ENCODE assay signal across 1 cellular context in the genomic region with DNA sequence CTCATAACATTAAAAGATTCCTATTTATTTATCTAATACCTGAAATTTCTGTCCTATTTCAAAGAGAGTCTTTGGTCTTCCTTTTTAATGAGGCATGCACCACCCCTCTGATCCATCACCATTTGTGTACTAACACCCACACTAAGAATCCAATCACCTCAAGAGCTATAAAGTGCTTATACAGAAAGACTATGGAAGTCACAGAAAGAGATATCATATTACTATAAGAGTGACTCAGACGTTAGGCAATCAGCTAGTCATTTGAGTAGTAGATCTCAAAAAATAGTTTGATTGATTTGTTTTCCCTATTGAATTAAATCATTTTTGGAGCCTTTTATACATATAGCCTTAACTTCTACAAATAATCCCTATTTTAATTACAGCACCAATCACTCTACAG.
A peak's percentile ranks its signal among the peaks of the same experiment; 100 is the strongest.
TF ChIP-seq lines count a peak whose summit lies in the region.

No MANE protein-coding gene starts in this region.

TF ChIP-seq in HEK293, 187 proteins besides CTCF, POLR2A, EP300 and RAD21 (continued from another document):
- TF ChIP-seq KLF10 (tag by site-specific recombination; IDR thresholded peaks at IDR 0.05), result no peak
- TF ChIP-seq TCF7L2 (IDR thresholded peaks at IDR 0.05; ENCODE audit: borderline replicate concordance, low read depth, low read length), result no peak
- TF ChIP-seq, protein P1, sequence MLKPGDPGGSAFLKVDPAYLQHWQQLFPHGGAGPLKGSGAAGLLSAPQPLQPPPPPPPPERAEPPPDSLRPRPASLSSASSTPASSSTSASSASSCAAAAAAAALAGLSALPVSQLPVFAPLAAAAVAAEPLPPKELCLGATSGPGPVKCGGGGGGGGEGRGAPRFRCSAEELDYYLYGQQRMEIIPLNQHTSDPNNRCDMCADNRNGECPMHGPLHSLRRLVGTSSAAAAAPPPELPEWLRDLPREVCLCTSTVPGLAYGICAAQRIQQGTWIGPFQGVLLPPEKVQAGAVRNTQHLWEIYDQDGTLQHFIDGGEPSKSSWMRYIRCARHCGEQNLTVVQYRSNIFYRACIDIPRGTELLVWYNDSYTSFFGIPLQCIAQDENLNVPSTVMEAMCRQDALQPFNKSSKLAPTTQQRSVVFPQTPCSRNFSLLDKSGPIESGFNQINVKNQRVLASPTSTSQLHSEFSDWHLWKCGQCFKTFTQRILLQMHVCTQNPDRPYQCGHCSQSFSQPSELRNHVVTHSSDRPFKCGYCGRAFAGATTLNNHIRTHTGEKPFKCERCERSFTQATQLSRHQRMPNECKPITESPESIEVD (tag by site-specific recombination; IDR thresholded peaks at IDR 0.05), result peak; percentile 76; the same call in 1 of the 2 replicates
- no peak for TF ChIP-seq ZNF48 (tag by site-specific recombination; IDR thresholded peaks at IDR 0.05)
- TF ChIP-seq ZNF777 (tag by site-specific recombination; IDR thresholded peaks at IDR 0.05; ENCODE audit: borderline replicate concordance), result no peak
- TF ChIP-seq SCRT1 (tag by site-specific recombination; IDR thresholded peaks at IDR 0.05; ENCODE audit: borderline replicate concordance), result no peak
- no peak for TF ChIP-seq KLF8 (tag by site-specific recombination; IDR thresholded peaks at IDR 0.05)
- no peak for TF ChIP-seq ZNF398 (tag by site-specific recombination; IDR thresholded peaks at IDR 0.05)
- TF ChIP-seq WT1 (tag by site-specific recombination; IDR thresholded peaks at IDR 0.05), result no peak
- peak; percentile 67 for TF ChIP-seq ZFHX2 (tag by site-specific recombination; conservative IDR thresholded peaks at IDR 0.05)
- no peak for TF ChIP-seq PRDM10 (tag by site-specific recombination; IDR thresholded peaks at IDR 0.05)
- TF ChIP-seq SCRT2 (tag by site-specific recombination; IDR thresholded peaks at IDR 0.05), result no peak
- TF ChIP-seq MEIS1 (CRISPR knock-in tag; IDR thresholded peaks at IDR 0.05; ENCODE audit: borderline replicate concordance), result no peak
- no peak for TF ChIP-seq YY1 (tag by site-specific recombination; IDR thresholded peaks at IDR 0.05)
- no peak for TF ChIP-seq ZBTB20 (tag by site-specific recombination; IDR thresholded peaks at IDR 0.05)
- TF ChIP-seq ZNF366 (tag by site-specific recombination; conservative IDR thresholded peaks at IDR 0.05), result peak; percentile 58
- TF ChIP-seq, protein P2, sequence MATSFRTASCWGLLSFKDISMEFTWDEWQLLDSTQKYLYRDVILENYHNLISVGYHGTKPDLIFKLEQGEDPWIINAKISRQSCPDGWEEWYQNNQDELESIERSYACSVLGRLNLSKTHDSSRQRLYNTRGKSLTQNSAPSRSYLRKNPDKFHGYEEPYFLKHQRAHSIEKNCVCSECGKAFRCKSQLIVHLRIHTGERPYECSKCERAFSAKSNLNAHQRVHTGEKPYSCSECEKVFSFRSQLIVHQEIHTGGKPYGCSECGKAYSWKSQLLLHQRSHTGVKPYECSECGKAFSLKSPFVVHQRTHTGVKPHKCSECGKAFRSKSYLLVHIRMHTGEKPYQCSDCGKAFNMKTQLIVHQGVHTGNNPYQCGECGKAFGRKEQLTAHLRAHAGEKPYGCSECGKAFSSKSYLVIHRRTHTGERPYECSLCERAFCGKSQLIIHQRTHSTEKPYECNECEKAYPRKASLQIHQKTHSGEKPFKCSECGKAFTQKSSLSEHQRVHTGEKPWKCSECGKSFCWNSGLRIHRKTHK (tag by site-specific recombination; IDR thresholded peaks at IDR 0.05), result no peak
- TF ChIP-seq, protein P3, sequence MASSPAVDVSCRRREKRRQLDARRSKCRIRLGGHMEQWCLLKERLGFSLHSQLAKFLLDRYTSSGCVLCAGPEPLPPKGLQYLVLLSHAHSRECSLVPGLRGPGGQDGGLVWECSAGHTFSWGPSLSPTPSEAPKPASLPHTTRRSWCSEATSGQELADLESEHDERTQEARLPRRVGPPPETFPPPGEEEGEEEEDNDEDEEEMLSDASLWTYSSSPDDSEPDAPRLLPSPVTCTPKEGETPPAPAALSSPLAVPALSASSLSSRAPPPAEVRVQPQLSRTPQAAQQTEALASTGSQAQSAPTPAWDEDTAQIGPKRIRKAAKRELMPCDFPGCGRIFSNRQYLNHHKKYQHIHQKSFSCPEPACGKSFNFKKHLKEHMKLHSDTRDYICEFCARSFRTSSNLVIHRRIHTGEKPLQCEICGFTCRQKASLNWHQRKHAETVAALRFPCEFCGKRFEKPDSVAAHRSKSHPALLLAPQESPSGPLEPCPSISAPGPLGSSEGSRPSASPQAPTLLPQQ (tag by site-specific recombination; IDR thresholded peaks at IDR 0.05), result 0 out of 2 replicates have a peak, but pooled peaks have one; percentile 12
- TF ChIP-seq, protein P4, sequence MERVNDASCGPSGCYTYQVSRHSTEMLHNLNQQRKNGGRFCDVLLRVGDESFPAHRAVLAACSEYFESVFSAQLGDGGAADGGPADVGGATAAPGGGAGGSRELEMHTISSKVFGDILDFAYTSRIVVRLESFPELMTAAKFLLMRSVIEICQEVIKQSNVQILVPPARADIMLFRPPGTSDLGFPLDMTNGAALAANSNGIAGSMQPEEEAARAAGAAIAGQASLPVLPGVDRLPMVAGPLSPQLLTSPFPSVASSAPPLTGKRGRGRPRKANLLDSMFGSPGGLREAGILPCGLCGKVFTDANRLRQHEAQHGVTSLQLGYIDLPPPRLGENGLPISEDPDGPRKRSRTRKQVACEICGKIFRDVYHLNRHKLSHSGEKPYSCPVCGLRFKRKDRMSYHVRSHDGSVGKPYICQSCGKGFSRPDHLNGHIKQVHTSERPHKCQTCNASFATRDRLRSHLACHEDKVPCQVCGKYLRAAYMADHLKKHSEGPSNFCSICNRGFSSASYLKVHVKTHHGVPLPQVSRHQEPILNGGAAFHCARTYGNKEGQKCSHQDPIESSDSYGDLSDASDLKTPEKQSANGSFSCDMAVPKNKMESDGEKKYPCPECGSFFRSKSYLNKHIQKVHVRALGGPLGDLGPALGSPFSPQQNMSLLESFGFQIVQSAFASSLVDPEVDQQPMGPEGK (tag by site-specific recombination; IDR thresholded peaks at IDR 0.05), result peak; percentile 31; the same call in 1 of the 2 replicates
- no peak for TF ChIP-seq ZNF324 (tag by site-specific recombination; IDR thresholded peaks at IDR 0.05)
- peak; percentile 37; the same call in 1 of the 2 replicates for TF ChIP-seq TSHZ1 (tag by site-specific recombination; IDR thresholded peaks at IDR 0.05; ENCODE audit: borderline replicate concordance)
- peak; percentile 43; the same call in 1 of the 2 replicates for TF ChIP-seq ZBTB17 (tag by site-specific recombination; IDR thresholded peaks at IDR 0.05)
- TF ChIP-seq ZNF707 (tag by site-specific recombination; IDR thresholded peaks at IDR 0.05), result no peak
- TF ChIP-seq, protein P5, sequence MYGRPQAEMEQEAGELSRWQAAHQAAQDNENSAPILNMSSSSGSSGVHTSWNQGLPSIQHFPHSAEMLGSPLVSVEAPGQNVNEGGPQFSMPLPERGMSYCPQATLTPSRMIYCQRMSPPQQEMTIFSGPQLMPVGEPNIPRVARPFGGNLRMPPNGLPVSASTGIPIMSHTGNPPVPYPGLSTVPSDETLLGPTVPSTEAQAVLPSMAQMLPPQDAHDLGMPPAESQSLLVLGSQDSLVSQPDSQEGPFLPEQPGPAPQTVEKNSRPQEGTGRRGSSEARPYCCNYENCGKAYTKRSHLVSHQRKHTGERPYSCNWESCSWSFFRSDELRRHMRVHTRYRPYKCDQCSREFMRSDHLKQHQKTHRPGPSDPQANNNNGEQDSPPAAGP (tag by site-specific recombination; IDR thresholded peaks at IDR 0.05), result no peak
- TF ChIP-seq ZBTB1 (tag by site-specific recombination; IDR thresholded peaks at IDR 0.05), result no peak
- TF ChIP-seq ZNF843 (tag by site-specific recombination; IDR thresholded peaks at IDR 0.05), result peak; percentile 42; the same call in 1 of the 2 replicates
- no peak for TF ChIP-seq ZNF155 (tag by site-specific recombination; IDR thresholded peaks at IDR 0.05)
- no peak for TF ChIP-seq ZNF423 (tag by site-specific recombination; IDR thresholded peaks at IDR 0.05)
- TF ChIP-seq SP2 (tag by site-specific recombination; IDR thresholded peaks at IDR 0.05), result peak; percentile 29
- peak; percentile 55; the same call in 1 of the 2 replicates for TF ChIP-seq EGR2 (tag by site-specific recombination; IDR thresholded peaks at IDR 0.05; ENCODE audit: low read depth)
- peak; percentile 67 for TF ChIP-seq ZNF629 (tag by site-specific recombination; IDR thresholded peaks at IDR 0.05)
- no peak for TF ChIP-seq ZNF560 (tag by site-specific recombination; IDR thresholded peaks at IDR 0.05; ENCODE audit: borderline replicate concordance)
- no peak for TF ChIP-seq GLI2 (tag by site-specific recombination; IDR thresholded peaks at IDR 0.05; ENCODE audit: borderline replicate concordance, low read depth)
- TF ChIP-seq ZNF510 (tag by site-specific recombination; IDR thresholded peaks at IDR 0.05; ENCODE audit: insufficient replicate concordance), result no peak
- TF ChIP-seq ZFP3 (tag by site-specific recombination; IDR thresholded peaks at IDR 0.05; ENCODE audit: low read depth), result no peak
